In the genomic region with DNA sequence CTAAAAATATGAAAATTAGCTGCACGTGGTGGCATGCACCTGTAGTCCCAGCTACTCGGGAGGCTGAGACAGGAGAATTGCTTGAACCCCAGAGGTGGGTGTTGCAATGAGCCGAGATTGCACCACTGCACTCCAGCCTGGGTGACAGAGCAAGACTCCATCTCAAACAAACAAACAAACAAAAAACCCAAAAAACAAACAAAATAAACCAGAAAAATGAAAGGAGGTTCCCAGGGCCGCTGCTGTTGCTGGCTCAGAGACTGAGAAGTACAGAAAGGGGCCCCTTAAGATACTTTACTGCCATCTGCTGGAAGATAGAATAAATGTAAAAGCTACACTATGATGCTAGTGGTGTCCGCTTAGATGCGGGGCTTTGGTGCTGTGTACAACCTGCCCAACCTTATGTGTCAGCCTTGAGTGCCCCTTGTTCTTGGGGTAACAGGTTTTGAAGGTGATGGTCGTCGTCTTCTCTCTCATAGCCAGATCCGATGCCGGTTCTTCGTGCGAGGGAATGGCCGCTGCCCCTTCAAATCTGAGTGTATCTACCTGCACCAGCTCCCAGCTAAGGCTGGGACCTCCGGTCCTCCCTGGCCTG, we compare ENCODE assay signal across 8 cellular contexts. TPM values are rescaled to one million over a fixed set of nuclear protein-coding genes. Genes with fewer than 3 reads are reported as not detected.
DNase-seq lines count a peak whose midpoint lies in the region; ATAC-seq and TF ChIP-seq lines count a peak whose summit lies in the region.

No MANE protein-coding gene starts in this region.

- DNase-seq in BJ (ENCODE audit: low read depth) = no peak
- DNase-seq in GM19238 (ENCODE audit: insufficient read length, low spot score) = peak; percentile 74
- DNase-seq in NCI-H1092 (lab: John Stamatoyannopoulos, UW) = peak; percentile 58
- DNase-seq in RWPE2 (ENCODE audit: low spot score) = no peak
- DNase-seq in iris pigment epithelial cell (ENCODE audit: low read depth) = peak; percentile 64
- DNase-seq in stimulated activated CD4-positive, alpha-beta T cell treated with anti-CD3 and anti-CD28 coated beads, Interleukin-4, amount 100 ng/mL, for 24 hours = peak; percentile 41

- TF ChIP-seq CTCF in BJ (IDR thresholded peaks at IDR 0.05; ENCODE audit: insufficient read depth, low read depth, low read length) (peak; percentile 64), RWPE2 (IDR thresholded peaks at IDR 0.05; ENCODE audit: poor library complexity, severe bottlenecking) (peak; percentile 88), brain (conservative IDR thresholded peaks at IDR 0.05) (peak; percentile 80 to 83)

- CTCF ChIA-PET in BJ (lab: Yijun Ruan, JAX) = interaction anchor here (0.6 to 9.5 kb wide), 32 partner anchors 8 to 530 kb away, joined by 3 to 144 read pairs (median 5); a partner anchor contains a TSS

- H3K36me3 Mint-ChIP-seq in brain = no peaks in the 10 kb centered on the region

- H3K4me3 Mint-ChIP-seq in brain = peak overlapping the region in 2 of 5 experiments; percentile 61 to 88

- ATAC-seq in RWPE2 (ENCODE audit: low read depth) = peak; percentile 66
- no peak for ATAC-seq in HG02571 (IDR thresholded peaks at IDR 0.05; ENCODE audit: unreplicated experiment)

- peak overlapping the region in 2 of 5 experiments; percentile 73 to 77 for H3K27ac Mint-ChIP-seq in brain

- H3K27me3 Mint-ChIP-seq in brain = peaks cover 10% of the 10 kb centered on the region

- H3K9me3 Mint-ChIP-seq in brain = peaks cover 0 to 2% (median 0%) of the 10 kb centered on the region in 5 experiments

- peaks cover 25% of the 10 kb centered on the region for H3K4me1 Mint-ChIP-seq in brain

- POLR2A ChIA-PET in BJ (lab: Charles Lee) = no interaction called here

- H3K27me3 ChIP-seq in BJ (ENCODE audit: control insufficient read depth, insufficient read depth, low read length) = no peaks in the 10 kb centered on the region
- no peaks in the 10 kb centered on the region for H3K27me3 ChIP-seq in RWPE2 (ENCODE audit: insufficient read depth, poor library complexity, severe bottlenecking)

- H3K4me3 ChIP-seq in BJ (ENCODE audit: low read depth, low read length) = no peak overlapping the region
- H3K4me3 ChIP-seq in RWPE2 (ENCODE audit: severe bottlenecking) = no peak overlapping the region

- H3K4me1 ChIP-seq in RWPE2 (ENCODE audit: insufficient read depth, poor library complexity, severe bottlenecking) = peaks cover 9% of the 10 kb centered on the region

- no peak overlapping the region for H3K27ac ChIP-seq in RWPE2 (ENCODE audit: poor library complexity, severe bottlenecking)

- H3K9me3 ChIP-seq in RWPE2 (ENCODE audit: severe bottlenecking) = no peaks in the 10 kb centered on the region

- H3K36me3 ChIP-seq in BJ (ENCODE audit: control insufficient read depth, insufficient read depth, low read length) = no peaks in the 10 kb centered on the region
- H3K36me3 ChIP-seq in RWPE2 (ENCODE audit: low read depth) = peaks cover 1% of the 10 kb centered on the region; the same call in 1 of the 2 replicates

RNA-seq across cellular contexts. Expression of a gene that starts 2.8 kb away (rescaled TPM):
- polyA plus RNA-seq in BJ (2011; rRNA removed) = 8.9 and 11.7 TPM in 2 replicates
- polyA minus RNA-seq in BJ (2011; rRNA and poly(A)+ RNA removed) = 7.5 and 10.4 TPM in 2 replicates
- polyA plus RNA-seq in brain (ENCODE audit: insufficient read depth, low read depth, low replicate concordance) = 20.9 TPM

RNA-seq across cellular contexts. Expression of a gene that starts 18.8 kb away (rescaled TPM):
- polyA plus RNA-seq in BJ (2011; rRNA removed) (2,524 and 2,691 TPM in 2 replicates), brain (ENCODE audit: insufficient read depth, low read depth, low replicate concordance) (1,660 TPM)
- 550 and 1,049 TPM in 2 replicates for polyA minus RNA-seq in BJ (2011; rRNA and poly(A)+ RNA removed)

RNA-seq across cellular contexts. Expression of a gene that starts 47.5 kb away (rescaled TPM):
- 22.5 and 40.6 TPM in 2 replicates for polyA plus RNA-seq in BJ (2011; rRNA removed)
- polyA minus RNA-seq in BJ (2011; rRNA and poly(A)+ RNA removed) = 19.0 and 19.7 TPM in 2 replicates
- polyA plus RNA-seq in brain (ENCODE audit: insufficient read depth, low read depth, low replicate concordance) = 8.9 TPM

Comparison
In these comparisons a context has a peak if more than half of its experiments do, and no peak if none do; other contexts are left out.
1. DNase-seq: peak in GM19238 (single experiment), NCI-H1092 (single experiment), iris pigment epithelial cell (single experiment) and stimulated activated CD4-positive, alpha-beta T cell treated with anti-CD3 and anti-CD28 coated beads, Interleukin-4, amount 100 ng/mL, for 24 hours (single experiment); none in BJ (single experiment) and RWPE2 (single experiment).
2. Peak in every context shown above with its lines, with median percentiles within 50 percentile points of each other: CTCF ChIP-seq.